ENCODE assay signal across 1 cellular context in the genomic region with DNA sequence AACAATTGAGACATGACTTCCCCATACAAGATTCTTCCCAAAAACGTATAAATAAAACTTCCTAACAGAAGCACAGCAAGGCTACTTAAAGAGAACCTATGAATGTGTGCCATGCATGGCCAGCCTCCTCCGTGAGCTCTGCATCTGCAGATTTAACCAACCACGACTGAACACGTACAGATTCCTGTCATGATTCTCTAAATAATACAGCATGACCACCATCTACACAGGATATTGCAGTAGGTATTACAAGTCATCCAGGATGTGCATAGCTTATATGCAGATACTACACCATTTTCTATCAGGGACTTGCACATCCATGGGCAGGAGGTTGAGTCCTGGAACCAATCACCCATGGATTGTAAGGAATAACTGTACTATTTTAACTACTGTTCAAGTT.
A peak's percentile ranks its signal among the peaks of the same experiment; 100 is the strongest.
TF ChIP-seq lines count a peak whose summit lies in the region.

No MANE protein-coding gene starts in this region.

TF ChIP-seq in HepG2, 621 proteins besides CTCF, POLR2A, EP300 and RAD21:
- TF ChIP-seq DPF2 (CRISPR knock-in tag; IDR thresholded peaks at IDR 0.05; ENCODE audit: borderline replicate concordance, low read depth) = no peak
- TF ChIP-seq, protein P1, sequence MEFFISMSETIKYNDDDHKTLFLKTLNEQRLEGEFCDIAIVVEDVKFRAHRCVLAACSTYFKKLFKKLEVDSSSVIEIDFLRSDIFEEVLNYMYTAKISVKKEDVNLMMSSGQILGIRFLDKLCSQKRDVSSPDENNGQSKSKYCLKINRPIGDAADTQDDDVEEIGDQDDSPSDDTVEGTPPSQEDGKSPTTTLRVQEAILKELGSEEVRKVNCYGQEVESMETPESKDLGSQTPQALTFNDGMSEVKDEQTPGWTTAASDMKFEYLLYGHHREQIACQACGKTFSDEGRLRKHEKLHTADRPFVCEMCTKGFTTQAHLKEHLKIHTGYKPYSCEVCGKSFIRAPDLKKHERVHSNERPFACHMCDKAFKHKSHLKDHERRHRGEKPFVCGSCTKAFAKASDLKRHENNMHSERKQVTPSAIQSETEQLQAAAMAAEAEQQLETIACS (CRISPR knock-in tag; IDR thresholded peaks at IDR 0.05) = no peak
- 0 out of 2 replicates have a peak, but pooled peaks have one; percentile 40 for TF ChIP-seq SSRP1 (CRISPR knock-in tag; IDR thresholded peaks at IDR 0.05)
- TF ChIP-seq ZNF33B (CRISPR knock-in tag; IDR thresholded peaks at IDR 0.05) = no peak
- TF ChIP-seq, protein P2, sequence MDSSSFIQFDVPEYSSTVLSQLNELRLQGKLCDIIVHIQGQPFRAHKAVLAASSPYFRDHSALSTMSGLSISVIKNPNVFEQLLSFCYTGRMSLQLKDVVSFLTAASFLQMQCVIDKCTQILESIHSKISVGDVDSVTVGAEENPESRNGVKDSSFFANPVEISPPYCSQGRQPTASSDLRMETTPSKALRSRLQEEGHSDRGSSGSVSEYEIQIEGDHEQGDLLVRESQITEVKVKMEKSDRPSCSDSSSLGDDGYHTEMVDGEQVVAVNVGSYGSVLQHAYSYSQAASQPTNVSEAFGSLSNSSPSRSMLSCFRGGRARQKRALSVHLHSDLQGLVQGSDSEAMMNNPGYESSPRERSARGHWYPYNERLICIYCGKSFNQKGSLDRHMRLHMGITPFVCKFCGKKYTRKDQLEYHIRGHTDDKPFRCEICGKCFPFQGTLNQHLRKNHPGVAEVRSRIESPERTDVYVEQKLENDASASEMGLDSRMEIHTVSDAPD (CRISPR knock-in tag; IDR thresholded peaks at IDR 0.05) = no peak
- TF ChIP-seq ZNF274 (CRISPR knock-in tag; IDR thresholded peaks at IDR 0.05) = no peak
- peak; percentile 35 for TF ChIP-seq RBM22 (optimal IDR thresholded peaks at IDR 0.05; ENCODE audit: low read length)
- TF ChIP-seq POLR2AphosphoS2 (IDR thresholded peaks at IDR 0.05; ENCODE audit: low read depth, low read length) = peak; percentile 18; the same call in 1 of the 2 replicates
- TF ChIP-seq PAF1 (CRISPR knock-in tag; IDR thresholded peaks at IDR 0.05) = peak; percentile 86; the same call in 1 of the 2 replicates
